ENCODE assay signal across 1 cellular context in the genomic region with DNA sequence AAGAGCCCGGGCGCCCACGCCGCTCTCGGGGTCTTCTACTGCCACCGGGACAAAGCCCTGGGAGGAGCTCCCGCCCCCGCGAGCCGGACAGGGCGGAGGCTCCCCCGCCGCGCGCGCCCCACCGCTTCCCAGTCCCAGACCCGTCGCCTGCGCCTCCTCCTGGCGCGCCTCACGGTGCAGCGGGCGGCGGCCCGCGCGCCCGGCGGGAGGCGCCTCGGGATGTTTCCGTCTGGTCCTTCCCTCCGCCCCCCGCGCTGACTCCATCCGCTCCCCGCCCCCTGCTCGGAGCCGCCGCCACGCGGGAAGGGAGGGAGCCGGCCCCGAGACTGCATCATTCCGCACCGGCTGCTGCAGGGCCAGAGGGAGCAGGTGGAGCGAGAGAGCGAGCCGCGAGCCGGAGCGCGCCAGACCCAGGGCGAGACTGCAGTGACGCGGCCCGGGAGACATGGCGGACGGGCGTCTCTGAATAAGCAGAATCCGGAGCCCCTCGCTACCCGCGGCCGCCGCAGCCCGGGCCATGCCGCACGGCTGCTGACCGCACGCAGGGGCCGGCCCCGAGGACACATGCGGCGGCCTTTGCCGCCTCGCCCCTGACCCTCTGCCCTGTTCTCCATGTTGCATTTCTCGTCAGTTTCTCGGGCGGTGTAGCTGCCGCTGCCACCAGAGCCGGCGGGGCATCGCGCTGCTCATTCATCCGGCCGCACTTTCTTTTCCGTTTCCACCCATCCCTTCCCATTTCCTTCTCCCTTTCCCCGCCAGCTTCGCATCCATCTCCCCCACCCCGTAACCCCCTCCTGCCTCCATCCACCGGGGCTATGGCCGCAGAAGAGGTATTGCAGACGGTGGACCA.
TF ChIP-seq lines count a peak whose summit lies in the region.

A gene (plus strand): TSS at position 331 of the 850 bp plus-strand sequence. CDS start 485 bp downstream, at position 816.

TF ChIP-seq in K562, 482 proteins besides CTCF, POLR2A, EP300 and RAD21 (continued from another document and continues in another):
- TF ChIP-seq HDGF (IDR thresholded peaks at IDR 0.05) (no peak), CC2D1A (IDR thresholded peaks at IDR 0.05) (no peak), PCBP2 (IDR thresholded peaks at IDR 0.05; ENCODE audit: low read depth, low read length, poor library complexity, severe bottlenecking) (peak; percentile 40), RUNX1 (IDR thresholded peaks at IDR 0.05; ENCODE audit: low read depth) (no peak), ZNF764 (CRISPR knock-in tag; IDR thresholded peaks at IDR 0.05; ENCODE audit: low read depth) (no peak), ZNF165 (CRISPR knock-in tag; IDR thresholded peaks at IDR 0.05; ENCODE audit: borderline replicate concordance) (no peak), ZNF239 (CRISPR knock-in tag; IDR thresholded peaks at IDR 0.05) (no peak), NFE2L1 (tag; IDR thresholded peaks at IDR 0.05; ENCODE audit: borderline replicate concordance, low read depth) (no peak), CBX8 (IDR thresholded peaks at IDR 0.05; ENCODE audit: borderline replicate concordance, extremely low read depth, low read depth, low read length, poor library complexity, severe bottlenecking) (no peak), NR2C2 (CRISPR knock-in tag; IDR thresholded peaks at IDR 0.05) (no peak), NR2C2 (tag; IDR thresholded peaks at IDR 0.05) (no peak; the same call in 1 of the 2 replicates), ZNF124 (CRISPR knock-in tag; IDR thresholded peaks at IDR 0.05) (no peak), SP1 (CRISPR knock-in tag; IDR thresholded peaks at IDR 0.05) (peak; percentile 68), GABPB2 (CRISPR knock-in tag; conservative IDR thresholded peaks at IDR 0.05) (no peak), GABPB1 (CRISPR knock-in tag; IDR thresholded peaks at IDR 0.05) (peak; percentile 69), ZNF253 (CRISPR knock-in tag; conservative IDR thresholded peaks at IDR 0.05) (no peak), CSDE1 (IDR thresholded peaks at IDR 0.05) (no peak), ZFX (CRISPR knock-in tag; IDR thresholded peaks at IDR 0.05) (peak; percentile 55), TCF3 (CRISPR knock-in tag; IDR thresholded peaks at IDR 0.05) (peak; percentile 50; the same call in 1 of the 2 replicates), XRCC5 (IDR thresholded peaks at IDR 0.05; ENCODE audit: low read depth, low read length) (no peak), FOXA3 (CRISPR knock-in tag; conservative IDR thresholded peaks at IDR 0.05 in 1 of 2, IDR thresholded peaks at IDR 0.05 in 1 of 2) (no peak), ARHGAP35 (IDR thresholded peaks at IDR 0.05; ENCODE audit: partially characterized antibody) (no peak), POU5F1 (IDR thresholded peaks at IDR 0.05; ENCODE audit: borderline replicate concordance, low read depth, low read length, partially characterized antibody) (no peak), FOXA1 (IDR thresholded peaks at IDR 0.05; ENCODE audit: borderline replicate concordance) (no peak), ZNF24 (IDR thresholded peaks at IDR 0.05) (peak; percentile 59), KLF16 (IDR thresholded peaks at IDR 0.05) (no peak), HDAC3 (IDR thresholded peaks at IDR 0.05; ENCODE audit: borderline replicate concordance, partially characterized antibody) (no peak), KDM1A (IDR thresholded peaks at IDR 0.05) (peak; percentile 40 to 74; a peak in 3 of 4 replicates), SETDB1 (IDR thresholded peaks at IDR 0.05; ENCODE audit: low read length) (no peak), ETV5 (CRISPR knock-in tag; IDR thresholded peaks at IDR 0.05; ENCODE audit: low read depth) (peak; percentile 86), COPS2 (conservative IDR thresholded peaks at IDR 0.05) (no peak), HIVEP1 (CRISPR knock-in tag; IDR thresholded peaks at IDR 0.05) (no peak)
- TF ChIP-seq, protein P1, sequence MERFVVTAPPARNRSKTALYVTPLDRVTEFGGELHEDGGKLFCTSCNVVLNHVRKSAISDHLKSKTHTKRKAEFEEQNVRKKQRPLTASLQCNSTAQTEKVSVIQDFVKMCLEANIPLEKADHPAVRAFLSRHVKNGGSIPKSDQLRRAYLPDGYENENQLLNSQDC (CRISPR knock-in tag; IDR thresholded peaks at IDR 0.05) = no peak
- TF ChIP-seq, protein P2, sequence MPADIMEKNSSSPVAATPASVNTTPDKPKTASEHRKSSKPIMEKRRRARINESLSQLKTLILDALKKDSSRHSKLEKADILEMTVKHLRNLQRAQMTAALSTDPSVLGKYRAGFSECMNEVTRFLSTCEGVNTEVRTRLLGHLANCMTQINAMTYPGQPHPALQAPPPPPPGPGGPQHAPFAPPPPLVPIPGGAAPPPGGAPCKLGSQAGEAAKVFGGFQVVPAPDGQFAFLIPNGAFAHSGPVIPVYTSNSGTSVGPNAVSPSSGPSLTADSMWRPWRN (IDR thresholded peaks at IDR 0.05; ENCODE audit: low read depth) = no peak
- TF ChIP-seq, protein P3, sequence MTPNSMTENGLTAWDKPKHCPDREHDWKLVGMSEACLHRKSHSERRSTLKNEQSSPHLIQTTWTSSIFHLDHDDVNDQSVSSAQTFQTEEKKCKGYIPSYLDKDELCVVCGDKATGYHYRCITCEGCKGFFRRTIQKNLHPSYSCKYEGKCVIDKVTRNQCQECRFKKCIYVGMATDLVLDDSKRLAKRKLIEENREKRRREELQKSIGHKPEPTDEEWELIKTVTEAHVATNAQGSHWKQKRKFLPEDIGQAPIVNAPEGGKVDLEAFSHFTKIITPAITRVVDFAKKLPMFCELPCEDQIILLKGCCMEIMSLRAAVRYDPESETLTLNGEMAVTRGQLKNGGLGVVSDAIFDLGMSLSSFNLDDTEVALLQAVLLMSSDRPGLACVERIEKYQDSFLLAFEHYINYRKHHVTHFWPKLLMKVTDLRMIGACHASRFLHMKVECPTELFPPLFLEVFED (CRISPR knock-in tag; conservative IDR thresholded peaks at IDR 0.05) = no peak
- TF ChIP-seq, protein P4, sequence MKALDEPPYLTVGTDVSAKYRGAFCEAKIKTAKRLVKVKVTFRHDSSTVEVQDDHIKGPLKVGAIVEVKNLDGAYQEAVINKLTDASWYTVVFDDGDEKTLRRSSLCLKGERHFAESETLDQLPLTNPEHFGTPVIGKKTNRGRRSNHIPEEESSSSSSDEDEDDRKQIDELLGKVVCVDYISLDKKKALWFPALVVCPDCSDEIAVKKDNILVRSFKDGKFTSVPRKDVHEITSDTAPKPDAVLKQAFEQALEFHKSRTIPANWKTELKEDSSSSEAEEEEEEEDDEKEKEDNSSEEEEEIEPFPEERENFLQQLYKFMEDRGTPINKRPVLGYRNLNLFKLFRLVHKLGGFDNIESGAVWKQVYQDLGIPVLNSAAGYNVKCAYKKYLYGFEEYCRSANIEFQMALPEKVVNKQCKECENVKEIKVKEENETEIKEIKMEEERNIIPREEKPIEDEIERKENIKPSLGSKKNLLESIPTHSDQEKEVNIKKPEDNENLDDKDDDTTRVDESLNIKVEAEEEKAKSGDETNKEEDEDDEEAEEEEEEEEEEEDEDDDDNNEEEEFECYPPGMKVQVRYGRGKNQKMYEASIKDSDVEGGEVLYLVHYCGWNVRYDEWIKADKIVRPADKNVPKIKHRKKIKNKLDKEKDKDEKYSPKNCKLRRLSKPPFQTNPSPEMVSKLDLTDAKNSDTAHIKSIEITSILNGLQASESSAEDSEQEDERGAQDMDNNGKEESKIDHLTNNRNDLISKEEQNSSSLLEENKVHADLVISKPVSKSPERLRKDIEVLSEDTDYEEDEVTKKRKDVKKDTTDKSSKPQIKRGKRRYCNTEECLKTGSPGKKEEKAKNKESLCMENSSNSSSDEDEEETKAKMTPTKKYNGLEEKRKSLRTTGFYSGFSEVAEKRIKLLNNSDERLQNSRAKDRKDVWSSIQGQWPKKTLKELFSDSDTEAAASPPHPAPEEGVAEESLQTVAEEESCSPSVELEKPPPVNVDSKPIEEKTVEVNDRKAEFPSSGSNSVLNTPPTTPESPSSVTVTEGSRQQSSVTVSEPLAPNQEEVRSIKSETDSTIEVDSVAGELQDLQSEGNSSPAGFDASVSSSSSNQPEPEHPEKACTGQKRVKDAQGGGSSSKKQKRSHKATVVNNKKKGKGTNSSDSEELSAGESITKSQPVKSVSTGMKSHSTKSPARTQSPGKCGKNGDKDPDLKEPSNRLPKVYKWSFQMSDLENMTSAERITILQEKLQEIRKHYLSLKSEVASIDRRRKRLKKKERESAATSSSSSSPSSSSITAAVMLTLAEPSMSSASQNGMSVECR (CRISPR knock-in tag; IDR thresholded peaks at IDR 0.05) = peak; percentile 79
- TF ChIP-seq, protein P5, sequence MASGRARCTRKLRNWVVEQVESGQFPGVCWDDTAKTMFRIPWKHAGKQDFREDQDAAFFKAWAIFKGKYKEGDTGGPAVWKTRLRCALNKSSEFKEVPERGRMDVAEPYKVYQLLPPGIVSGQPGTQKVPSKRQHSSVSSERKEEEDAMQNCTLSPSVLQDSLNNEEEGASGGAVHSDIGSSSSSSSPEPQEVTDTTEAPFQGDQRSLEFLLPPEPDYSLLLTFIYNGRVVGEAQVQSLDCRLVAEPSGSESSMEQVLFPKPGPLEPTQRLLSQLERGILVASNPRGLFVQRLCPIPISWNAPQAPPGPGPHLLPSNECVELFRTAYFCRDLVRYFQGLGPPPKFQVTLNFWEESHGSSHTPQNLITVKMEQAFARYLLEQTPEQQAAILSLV (tag; IDR thresholded peaks at IDR 0.05) = no peak
- TF ChIP-seq, protein P6, sequence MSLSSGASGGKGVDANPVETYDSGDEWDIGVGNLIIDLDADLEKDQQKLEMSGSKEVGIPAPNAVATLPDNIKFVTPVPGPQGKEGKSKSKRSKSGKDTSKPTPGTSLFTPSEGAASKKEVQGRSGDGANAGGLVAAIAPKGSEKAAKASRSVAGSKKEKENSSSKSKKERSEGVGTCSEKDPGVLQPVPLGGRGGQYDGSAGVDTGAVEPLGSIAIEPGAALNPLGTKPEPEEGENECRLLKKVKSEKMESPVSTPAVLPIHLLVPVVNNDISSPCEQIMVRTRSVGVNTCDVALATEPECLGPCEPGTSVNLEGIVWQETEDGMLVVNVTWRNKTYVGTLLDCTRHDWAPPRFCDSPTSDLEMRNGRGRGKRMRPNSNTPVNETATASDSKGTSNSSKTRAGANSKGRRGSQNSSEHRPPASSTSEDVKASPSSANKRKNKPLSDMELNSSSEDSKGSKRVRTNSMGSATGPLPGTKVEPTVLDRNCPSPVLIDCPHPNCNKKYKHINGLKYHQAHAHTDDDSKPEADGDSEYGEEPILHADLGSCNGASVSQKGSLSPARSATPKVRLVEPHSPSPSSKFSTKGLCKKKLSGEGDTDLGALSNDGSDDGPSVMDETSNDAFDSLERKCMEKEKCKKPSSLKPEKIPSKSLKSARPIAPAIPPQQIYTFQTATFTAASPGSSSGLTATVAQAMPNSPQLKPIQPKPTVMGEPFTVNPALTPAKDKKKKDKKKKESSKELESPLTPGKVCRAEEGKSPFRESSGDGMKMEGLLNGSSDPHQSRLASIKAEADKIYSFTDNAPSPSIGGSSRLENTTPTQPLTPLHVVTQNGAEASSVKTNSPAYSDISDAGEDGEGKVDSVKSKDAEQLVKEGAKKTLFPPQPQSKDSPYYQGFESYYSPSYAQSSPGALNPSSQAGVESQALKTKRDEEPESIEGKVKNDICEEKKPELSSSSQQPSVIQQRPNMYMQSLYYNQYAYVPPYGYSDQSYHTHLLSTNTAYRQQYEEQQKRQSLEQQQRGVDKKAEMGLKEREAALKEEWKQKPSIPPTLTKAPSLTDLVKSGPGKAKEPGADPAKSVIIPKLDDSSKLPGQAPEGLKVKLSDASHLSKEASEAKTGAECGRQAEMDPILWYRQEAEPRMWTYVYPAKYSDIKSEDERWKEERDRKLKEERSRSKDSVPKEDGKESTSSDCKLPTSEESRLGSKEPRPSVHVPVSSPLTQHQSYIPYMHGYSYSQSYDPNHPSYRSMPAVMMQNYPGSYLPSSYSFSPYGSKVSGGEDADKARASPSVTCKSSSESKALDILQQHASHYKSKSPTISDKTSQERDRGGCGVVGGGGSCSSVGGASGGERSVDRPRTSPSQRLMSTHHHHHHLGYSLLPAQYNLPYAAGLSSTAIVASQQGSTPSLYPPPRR (CRISPR knock-in tag; IDR thresholded peaks at IDR 0.05; ENCODE audit: borderline replicate concordance) = no peak
- TF ChIP-seq, protein P7, sequence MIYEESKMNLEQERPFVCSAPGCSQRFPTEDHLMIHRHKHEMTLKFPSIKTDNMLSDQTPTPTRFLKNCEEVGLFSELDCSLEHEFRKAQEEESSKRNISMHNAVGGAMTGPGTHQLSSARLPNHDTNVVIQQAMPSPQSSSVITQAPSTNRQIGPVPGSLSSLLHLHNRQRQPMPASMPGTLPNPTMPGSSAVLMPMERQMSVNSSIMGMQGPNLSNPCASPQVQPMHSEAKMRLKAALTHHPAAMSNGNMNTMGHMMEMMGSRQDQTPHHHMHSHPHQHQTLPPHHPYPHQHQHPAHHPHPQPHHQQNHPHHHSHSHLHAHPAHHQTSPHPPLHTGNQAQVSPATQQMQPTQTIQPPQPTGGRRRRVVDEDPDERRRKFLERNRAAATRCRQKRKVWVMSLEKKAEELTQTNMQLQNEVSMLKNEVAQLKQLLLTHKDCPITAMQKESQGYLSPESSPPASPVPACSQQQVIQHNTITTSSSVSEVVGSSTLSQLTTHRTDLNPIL (CRISPR knock-in tag; IDR thresholded peaks at IDR 0.05) = no peak
- TF ChIP-seq, protein P8, sequence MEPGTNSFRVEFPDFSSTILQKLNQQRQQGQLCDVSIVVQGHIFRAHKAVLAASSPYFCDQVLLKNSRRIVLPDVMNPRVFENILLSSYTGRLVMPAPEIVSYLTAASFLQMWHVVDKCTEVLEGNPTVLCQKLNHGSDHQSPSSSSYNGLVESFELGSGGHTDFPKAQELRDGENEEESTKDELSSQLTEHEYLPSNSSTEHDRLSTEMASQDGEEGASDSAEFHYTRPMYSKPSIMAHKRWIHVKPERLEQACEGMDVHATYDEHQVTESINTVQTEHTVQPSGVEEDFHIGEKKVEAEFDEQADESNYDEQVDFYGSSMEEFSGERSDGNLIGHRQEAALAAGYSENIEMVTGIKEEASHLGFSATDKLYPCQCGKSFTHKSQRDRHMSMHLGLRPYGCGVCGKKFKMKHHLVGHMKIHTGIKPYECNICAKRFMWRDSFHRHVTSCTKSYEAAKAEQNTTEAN (CRISPR knock-in tag; IDR thresholded peaks at IDR 0.05) = no peak
- TF ChIP-seq, protein P9, sequence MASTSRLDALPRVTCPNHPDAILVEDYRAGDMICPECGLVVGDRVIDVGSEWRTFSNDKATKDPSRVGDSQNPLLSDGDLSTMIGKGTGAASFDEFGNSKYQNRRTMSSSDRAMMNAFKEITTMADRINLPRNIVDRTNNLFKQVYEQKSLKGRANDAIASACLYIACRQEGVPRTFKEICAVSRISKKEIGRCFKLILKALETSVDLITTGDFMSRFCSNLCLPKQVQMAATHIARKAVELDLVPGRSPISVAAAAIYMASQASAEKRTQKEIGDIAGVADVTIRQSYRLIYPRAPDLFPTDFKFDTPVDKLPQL (IDR thresholded peaks at IDR 0.05; ENCODE audit: extremely low read depth, insufficient read length) = no peak
